8 cellular contexts compared by ENCODE assay signal in the genomic region with DNA sequence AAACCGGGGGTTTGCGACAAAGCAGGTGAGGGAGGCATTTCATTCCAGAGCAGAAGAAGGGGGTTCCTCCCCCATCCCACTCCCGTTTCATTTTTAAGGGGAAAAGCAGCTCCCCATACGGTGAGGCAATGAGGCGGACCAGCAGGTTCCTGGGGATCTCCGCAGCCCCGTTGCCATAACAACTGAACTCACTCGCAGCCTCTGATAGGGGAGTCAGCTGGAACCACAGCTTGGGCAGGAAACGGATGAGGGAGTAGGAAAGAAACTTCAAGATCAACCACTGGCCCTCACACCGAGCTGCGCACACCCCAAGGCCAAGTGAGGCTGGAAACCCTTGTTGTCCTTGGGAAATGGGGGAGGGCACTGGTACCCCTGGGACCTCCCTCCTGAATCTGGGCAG.
DNase-seq lines count a peak whose midpoint lies in the region; ATAC-seq and TF ChIP-seq lines count a peak whose summit lies in the region.
"Not testable (repeated sequence)": the region's sequence is repeated elsewhere in the genome, so short reads cannot be mapped to it uniquely, and the experiment has no call there.

No MANE protein-coding gene starts in this region.

- H2AFZ ChIP-seq in SK-N-SH (ENCODE audit: low read depth): peak overlapping the region; percentile 72; the same call in 1 of the 2 replicates

- not testable (repeated sequence) for TF ChIP-seq RAD21 in SK-N-SH (IDR thresholded peaks at IDR 0.05; ENCODE audit: low read length)

- H3K27ac ChIP-seq in DOHH2 (ENCODE audit: low read depth, low read length); SK-N-SH (ENCODE audit: low read depth in 2 of 2, low read length in 1 of 2): not testable (repeated sequence)

- H3K79me2 ChIP-seq in DOHH2 (ENCODE audit: control insufficient read depth, low read length); SK-N-SH (ENCODE audit: insufficient read depth): not testable (repeated sequence)

- H3K9me3 ChIP-seq in DOHH2 (ENCODE audit: control insufficient read depth, insufficient read depth, low read length); SK-N-SH: not testable (repeated sequence)

- POLR2A ChIA-PET in SK-N-SH (lab: Yijun Ruan, JAX): not testable (repeated sequence)

- H3K36me3 ChIP-seq in DOHH2 (ENCODE audit: control insufficient read depth, low read length); SK-N-SH (replicated peaks in 1 of 2; ENCODE audit: control insufficient read depth in 1 of 2, insufficient read depth in 2 of 2, low read length in 1 of 2): not testable (repeated sequence)

- not testable (repeated sequence) for H3K9me3 Mint-ChIP-seq in neural crest cell

- H3K9ac ChIP-seq in SK-N-SH: not testable (repeated sequence)

- TF ChIP-seq CTCF in DOHH2 (IDR thresholded peaks at IDR 0.05; ENCODE audit: low read depth, low read length, poor library complexity, severe bottlenecking); SK-N-SH (IDR thresholded peaks at IDR 0.05); epithelial cell of esophagus (IDR thresholded peaks at IDR 0.05; ENCODE audit: insufficient read depth, low read depth, low read length, missing control alignments); neural crest cell (conservative IDR thresholded peaks at IDR 0.05): not testable (repeated sequence)

- H3K27me3 ChIP-seq in DOHH2 (ENCODE audit: control insufficient read depth, low read length); SK-N-SH (ENCODE audit: insufficient read depth): not testable (repeated sequence)

- peak; percentile 88 to 91 for DNase-seq in Kasumi-1 (lab: John Stamatoyannopoulos, UW)
- peak; percentile 52 for DNase-seq in SK-N-SH
- peak; percentile 76 to 77 for DNase-seq in activated T-cell treated with anti-CD3 and anti-CD28 coated beads, Interleukin-2, amount 50 U/mL, for 48 hours
- DNase-seq in epithelial cell of esophagus (ENCODE audit: low read depth): peak; percentile 54
- not testable (repeated sequence) for DNase-seq in neural crest cell (ENCODE audit: low read depth, low spot score)
- peak; percentile 53 for DNase-seq in stimulated activated naive CD4-positive, alpha-beta T cell treated with Interleukin-2 at 50 U/mL for 16 hours (lab: John Stamatoyannopoulos, UW)

- ATAC-seq in GM21786 (IDR thresholded peaks at IDR 0.05; ENCODE audit: unreplicated experiment): peak; percentile 82

- TF ChIP-seq EP300 in SK-N-SH (IDR thresholded peaks at IDR 0.05; ENCODE audit: borderline replicate concordance in 1 of 2, low read depth in 1 of 2, low read length in 1 of 2): not testable (repeated sequence)

- H4K20me1 ChIP-seq in DOHH2 (ENCODE audit: control insufficient read depth, insufficient read depth, low read depth, low read length); SK-N-SH (ENCODE audit: insufficient read depth): not testable (repeated sequence)

- H3K4me3 ChIP-seq in DOHH2 (ENCODE audit: low read length) (peak overlapping the region; percentile 47), SK-N-SH (ENCODE audit: low read depth in 2 of 2, low read length in 1 of 2) (0 out of 4 replicates have a peak overlapping the region, but pooled peaks of 1 of the 2 experiments have one; percentile 6)
- not testable (repeated sequence) for H3K4me3 ChIP-seq in epithelial cell of esophagus (ENCODE audit: low read length)

- H3K27ac Mint-ChIP-seq in neural crest cell (ENCODE audit: unreplicated experiment): peak overlapping the region; percentile 50

- H3K4me2 ChIP-seq in DOHH2 (ENCODE audit: low read length) (peak overlapping the region; percentile 61), SK-N-SH (peak overlapping the region; percentile 44; the same call in 1 of the 2 replicates)

- CTCF ChIA-PET in SK-N-SH (lab: Yijun Ruan, JAX): not testable (repeated sequence)

- H3K36me3 Mint-ChIP-seq in neural crest cell (ENCODE audit: low read depth): not testable (repeated sequence)

- H3F3A ChIP-seq in DOHH2 (ENCODE audit: control insufficient read depth, insufficient read depth); SK-N-SH (replicated peaks; ENCODE audit: insufficient read depth): not testable (repeated sequence)

- peak overlapping the region; percentile 51 for H3K4me3 Mint-ChIP-seq in neural crest cell

- not testable (repeated sequence) for H3K4me1 Mint-ChIP-seq in neural crest cell

- peaks cover 10% of the 10 kb centered on the region for H3K4me1 ChIP-seq in DOHH2 (ENCODE audit: control insufficient read depth, low read length)
- not testable (repeated sequence) for H3K4me1 ChIP-seq in SK-N-SH (ENCODE audit: control insufficient read depth in 1 of 2, insufficient read depth in 2 of 2, low read depth in 1 of 2, low read length in 1 of 2)

- H3K27me3 Mint-ChIP-seq in neural crest cell (ENCODE audit: low read depth): not testable (repeated sequence)

- 11% methylated on average over 9 of the region's 11 CpGs for whole genome bisulfite sequencing in SK-N-SH (ENCODE audit: low lambda C conversion rate)

- H3K9me2 ChIP-seq in DOHH2 (replicated peaks; ENCODE audit: control insufficient read depth, low read length); SK-N-SH: not testable (repeated sequence)
